ENCODE assay signal across 1 cellular context in the genomic region with DNA sequence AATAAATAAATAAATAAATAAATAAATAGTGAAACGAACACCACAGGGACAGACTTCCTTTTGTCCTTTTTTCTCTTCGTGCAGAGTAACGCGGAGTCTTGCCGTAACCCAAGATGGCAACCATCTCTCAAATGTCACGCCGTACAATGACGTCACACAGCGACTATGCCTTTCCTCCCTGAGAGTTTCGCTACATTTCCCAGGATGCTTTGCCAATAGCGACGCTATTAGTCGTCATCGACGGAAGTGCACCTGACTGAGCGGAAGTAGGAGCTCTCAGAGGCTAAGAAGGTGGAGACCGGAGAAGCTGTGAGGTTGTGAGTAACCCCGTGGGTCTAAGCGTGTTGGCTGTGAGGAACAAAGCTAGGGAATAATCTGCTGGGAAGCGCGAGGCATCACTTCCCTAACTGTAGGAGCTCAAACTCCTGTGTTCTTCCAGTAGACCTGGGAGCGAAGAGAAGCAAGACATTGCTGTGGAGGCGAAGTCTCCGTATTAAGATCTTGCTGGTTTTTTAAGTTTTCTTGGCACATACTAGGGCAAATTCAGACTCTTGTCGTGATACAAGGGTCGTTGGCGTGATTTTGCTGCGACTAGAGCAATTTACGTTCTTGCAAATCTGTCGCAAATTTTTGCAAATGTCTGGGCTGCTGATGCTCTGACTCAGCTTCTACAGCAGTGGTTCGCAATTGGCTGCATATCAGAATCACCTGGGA.
TF ChIP-seq lines count a peak whose summit lies in the region.

A gene with protein sequence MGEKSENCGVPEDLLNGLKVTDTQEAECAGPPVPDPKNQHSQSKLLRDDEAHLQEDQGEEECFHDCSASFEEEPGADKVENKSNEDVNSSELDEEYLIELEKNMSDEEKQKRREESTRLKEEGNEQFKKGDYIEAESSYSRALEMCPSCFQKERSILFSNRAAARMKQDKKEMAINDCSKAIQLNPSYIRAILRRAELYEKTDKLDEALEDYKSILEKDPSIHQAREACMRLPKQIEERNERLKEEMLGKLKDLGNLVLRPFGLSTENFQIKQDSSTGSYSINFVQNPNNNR (plus strand): TSS at position 263 of the 714 bp plus-strand sequence. CDS start 1,390 bp downstream, outside the sequence.

TF ChIP-seq in K562, 482 proteins besides CTCF, POLR2A, EP300 and RAD21 (continued from another document and continues in another):
- TF ChIP-seq RB1 (IDR thresholded peaks at IDR 0.05; ENCODE audit: low read depth) (0 out of 2 replicates have a peak, but pooled peaks have one; percentile 12), POLR2AphosphoS2 (IDR thresholded peaks at IDR 0.05; ENCODE audit: low read length) (peak; percentile 52; the same call in 1 of the 2 replicates), ZNF311 (CRISPR knock-in tag; IDR thresholded peaks at IDR 0.05) (no peak), ZNF785 (CRISPR knock-in tag; IDR thresholded peaks at IDR 0.05) (no peak), SMARCA4 (IDR thresholded peaks at IDR 0.05) (no peak), ZNF133 (CRISPR knock-in tag; IDR thresholded peaks at IDR 0.05) (no peak), FOXK1 (CRISPR knock-in tag; IDR thresholded peaks at IDR 0.05; ENCODE audit: borderline replicate concordance) (no peak), JUN (IDR thresholded peaks at IDR 0.05; ENCODE audit: borderline replicate concordance, low read depth, low read length) (peak; percentile 87), JUN (CRISPR knock-in tag; IDR thresholded peaks at IDR 0.05; ENCODE audit: borderline replicate concordance) (no peak), EZH2 (IDR thresholded peaks at IDR 0.05; ENCODE audit: borderline replicate concordance, low read depth, low read length) (no peak), ETV5 (CRISPR knock-in tag; IDR thresholded peaks at IDR 0.05; ENCODE audit: low read depth) (peak; percentile 50; the same call in 1 of the 2 replicates), TSC22D4 (tag; IDR thresholded peaks at IDR 0.05) (no peak), FOSL1 (tag; conservative IDR thresholded peaks at IDR 0.05) (peak; percentile 63), MXI1 (IDR thresholded peaks at IDR 0.05; ENCODE audit: low read depth, low read length) (no peak), GTF2E2 (tag; IDR thresholded peaks at IDR 0.05) (0 out of 2 replicates have a peak, but pooled peaks have one; percentile 38), HNRNPL (IDR thresholded peaks at IDR 0.05; ENCODE audit: low read depth, low read length) (no peak), ZNF780A (CRISPR knock-in tag; IDR thresholded peaks at IDR 0.05) (no peak), RBM14 (IDR thresholded peaks at IDR 0.05; ENCODE audit: borderline replicate concordance, insufficient read depth, low read depth, low read length) (no peak), KDM2B (CRISPR knock-in tag; IDR thresholded peaks at IDR 0.05) (no peak), SIRT6 (IDR thresholded peaks at IDR 0.05; ENCODE audit: low read depth, low read length) (no peak), ELF1 (tag; IDR thresholded peaks at IDR 0.05) (peak; percentile 91), HMG20A (CRISPR knock-in tag; conservative IDR thresholded peaks at IDR 0.05) (no peak), XRCC3 (IDR thresholded peaks at IDR 0.05) (no peak), ZNF354B (CRISPR knock-in tag; IDR thresholded peaks at IDR 0.05) (no peak), RFX7 (CRISPR knock-in tag; IDR thresholded peaks at IDR 0.05) (no peak), BRD4 (IDR thresholded peaks at IDR 0.05) (no peak), ZNF197 (CRISPR knock-in tag; IDR thresholded peaks at IDR 0.05; ENCODE audit: low read depth) (no peak), ZNF830 (CRISPR knock-in tag; IDR thresholded peaks at IDR 0.05) (no peak), MIER1 (IDR thresholded peaks at IDR 0.05; ENCODE audit: low read depth) (no peak), ZNF75A (CRISPR knock-in tag; IDR thresholded peaks at IDR 0.05) (no peak), DIDO1 (tag; IDR thresholded peaks at IDR 0.05; ENCODE audit: low read depth) (peak; percentile 93), ZNF316 (IDR thresholded peaks at IDR 0.05) (0 out of 2 replicates have a peak, but pooled peaks have one; percentile 43), ZNF217 (CRISPR knock-in tag; IDR thresholded peaks at IDR 0.05) (no peak), ZFP30 (CRISPR knock-in tag; IDR thresholded peaks at IDR 0.05; ENCODE audit: borderline replicate concordance) (no peak), ARNT (IDR thresholded peaks at IDR 0.05) (peak in 1 of 2 experiments; percentile 48; a peak in 1 of 4 replicates), SRF (CRISPR knock-in tag; IDR thresholded peaks at IDR 0.05) (peak in 1 of 2 experiments; percentile 91; a peak in 1 of 4 replicates), SIN3B (IDR thresholded peaks at IDR 0.05; ENCODE audit: low read depth) (peak; percentile 72), TAL1 (IDR thresholded peaks at IDR 0.05) (no peak), PCBP1 (IDR thresholded peaks at IDR 0.05; ENCODE audit: low read depth, low read length, poor library complexity, severe bottlenecking) (no peak), EGR1 (conservative IDR thresholded peaks at IDR 0.05) (no peak)
- TF ChIP-seq, protein P1, sequence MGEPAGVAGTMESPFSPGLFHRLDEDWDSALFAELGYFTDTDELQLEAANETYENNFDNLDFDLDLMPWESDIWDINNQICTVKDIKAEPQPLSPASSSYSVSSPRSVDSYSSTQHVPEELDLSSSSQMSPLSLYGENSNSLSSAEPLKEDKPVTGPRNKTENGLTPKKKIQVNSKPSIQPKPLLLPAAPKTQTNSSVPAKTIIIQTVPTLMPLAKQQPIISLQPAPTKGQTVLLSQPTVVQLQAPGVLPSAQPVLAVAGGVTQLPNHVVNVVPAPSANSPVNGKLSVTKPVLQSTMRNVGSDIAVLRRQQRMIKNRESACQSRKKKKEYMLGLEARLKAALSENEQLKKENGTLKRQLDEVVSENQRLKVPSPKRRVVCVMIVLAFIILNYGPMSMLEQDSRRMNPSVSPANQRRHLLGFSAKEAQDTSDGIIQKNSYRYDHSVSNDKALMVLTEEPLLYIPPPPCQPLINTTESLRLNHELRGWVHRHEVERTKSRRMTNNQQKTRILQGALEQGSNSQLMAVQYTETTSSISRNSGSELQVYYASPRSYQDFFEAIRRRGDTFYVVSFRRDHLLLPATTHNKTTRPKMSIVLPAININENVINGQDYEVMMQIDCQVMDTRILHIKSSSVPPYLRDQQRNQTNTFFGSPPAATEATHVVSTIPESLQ (CRISPR knock-in tag; IDR thresholded peaks at IDR 0.05): no peak
- TF ChIP-seq, protein P2, sequence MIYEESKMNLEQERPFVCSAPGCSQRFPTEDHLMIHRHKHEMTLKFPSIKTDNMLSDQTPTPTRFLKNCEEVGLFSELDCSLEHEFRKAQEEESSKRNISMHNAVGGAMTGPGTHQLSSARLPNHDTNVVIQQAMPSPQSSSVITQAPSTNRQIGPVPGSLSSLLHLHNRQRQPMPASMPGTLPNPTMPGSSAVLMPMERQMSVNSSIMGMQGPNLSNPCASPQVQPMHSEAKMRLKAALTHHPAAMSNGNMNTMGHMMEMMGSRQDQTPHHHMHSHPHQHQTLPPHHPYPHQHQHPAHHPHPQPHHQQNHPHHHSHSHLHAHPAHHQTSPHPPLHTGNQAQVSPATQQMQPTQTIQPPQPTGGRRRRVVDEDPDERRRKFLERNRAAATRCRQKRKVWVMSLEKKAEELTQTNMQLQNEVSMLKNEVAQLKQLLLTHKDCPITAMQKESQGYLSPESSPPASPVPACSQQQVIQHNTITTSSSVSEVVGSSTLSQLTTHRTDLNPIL (CRISPR knock-in tag; IDR thresholded peaks at IDR 0.05): no peak
- TF ChIP-seq, protein P3, sequence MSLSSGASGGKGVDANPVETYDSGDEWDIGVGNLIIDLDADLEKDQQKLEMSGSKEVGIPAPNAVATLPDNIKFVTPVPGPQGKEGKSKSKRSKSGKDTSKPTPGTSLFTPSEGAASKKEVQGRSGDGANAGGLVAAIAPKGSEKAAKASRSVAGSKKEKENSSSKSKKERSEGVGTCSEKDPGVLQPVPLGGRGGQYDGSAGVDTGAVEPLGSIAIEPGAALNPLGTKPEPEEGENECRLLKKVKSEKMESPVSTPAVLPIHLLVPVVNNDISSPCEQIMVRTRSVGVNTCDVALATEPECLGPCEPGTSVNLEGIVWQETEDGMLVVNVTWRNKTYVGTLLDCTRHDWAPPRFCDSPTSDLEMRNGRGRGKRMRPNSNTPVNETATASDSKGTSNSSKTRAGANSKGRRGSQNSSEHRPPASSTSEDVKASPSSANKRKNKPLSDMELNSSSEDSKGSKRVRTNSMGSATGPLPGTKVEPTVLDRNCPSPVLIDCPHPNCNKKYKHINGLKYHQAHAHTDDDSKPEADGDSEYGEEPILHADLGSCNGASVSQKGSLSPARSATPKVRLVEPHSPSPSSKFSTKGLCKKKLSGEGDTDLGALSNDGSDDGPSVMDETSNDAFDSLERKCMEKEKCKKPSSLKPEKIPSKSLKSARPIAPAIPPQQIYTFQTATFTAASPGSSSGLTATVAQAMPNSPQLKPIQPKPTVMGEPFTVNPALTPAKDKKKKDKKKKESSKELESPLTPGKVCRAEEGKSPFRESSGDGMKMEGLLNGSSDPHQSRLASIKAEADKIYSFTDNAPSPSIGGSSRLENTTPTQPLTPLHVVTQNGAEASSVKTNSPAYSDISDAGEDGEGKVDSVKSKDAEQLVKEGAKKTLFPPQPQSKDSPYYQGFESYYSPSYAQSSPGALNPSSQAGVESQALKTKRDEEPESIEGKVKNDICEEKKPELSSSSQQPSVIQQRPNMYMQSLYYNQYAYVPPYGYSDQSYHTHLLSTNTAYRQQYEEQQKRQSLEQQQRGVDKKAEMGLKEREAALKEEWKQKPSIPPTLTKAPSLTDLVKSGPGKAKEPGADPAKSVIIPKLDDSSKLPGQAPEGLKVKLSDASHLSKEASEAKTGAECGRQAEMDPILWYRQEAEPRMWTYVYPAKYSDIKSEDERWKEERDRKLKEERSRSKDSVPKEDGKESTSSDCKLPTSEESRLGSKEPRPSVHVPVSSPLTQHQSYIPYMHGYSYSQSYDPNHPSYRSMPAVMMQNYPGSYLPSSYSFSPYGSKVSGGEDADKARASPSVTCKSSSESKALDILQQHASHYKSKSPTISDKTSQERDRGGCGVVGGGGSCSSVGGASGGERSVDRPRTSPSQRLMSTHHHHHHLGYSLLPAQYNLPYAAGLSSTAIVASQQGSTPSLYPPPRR (CRISPR knock-in tag; IDR thresholded peaks at IDR 0.05; ENCODE audit: borderline replicate concordance): no peak
- TF ChIP-seq, protein P4, sequence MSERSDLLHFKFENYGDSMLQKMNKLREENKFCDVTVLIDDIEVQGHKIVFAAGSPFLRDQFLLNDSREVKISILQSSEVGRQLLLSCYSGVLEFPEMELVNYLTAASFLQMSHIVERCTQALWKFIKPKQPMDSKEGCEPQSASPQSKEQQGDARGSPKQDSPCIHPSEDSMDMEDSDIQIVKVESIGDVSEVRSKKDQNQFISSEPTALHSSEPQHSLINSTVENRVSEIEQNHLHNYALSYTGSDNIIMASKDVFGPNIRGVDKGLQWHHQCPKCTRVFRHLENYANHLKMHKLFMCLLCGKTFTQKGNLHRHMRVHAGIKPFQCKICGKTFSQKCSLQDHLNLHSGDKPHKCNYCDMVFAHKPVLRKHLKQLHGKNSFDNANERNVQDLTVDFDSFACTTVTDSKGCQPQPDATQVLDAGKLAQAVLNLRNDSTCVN (CRISPR knock-in tag; IDR thresholded peaks at IDR 0.05): no peak
- TF ChIP-seq, protein P5, sequence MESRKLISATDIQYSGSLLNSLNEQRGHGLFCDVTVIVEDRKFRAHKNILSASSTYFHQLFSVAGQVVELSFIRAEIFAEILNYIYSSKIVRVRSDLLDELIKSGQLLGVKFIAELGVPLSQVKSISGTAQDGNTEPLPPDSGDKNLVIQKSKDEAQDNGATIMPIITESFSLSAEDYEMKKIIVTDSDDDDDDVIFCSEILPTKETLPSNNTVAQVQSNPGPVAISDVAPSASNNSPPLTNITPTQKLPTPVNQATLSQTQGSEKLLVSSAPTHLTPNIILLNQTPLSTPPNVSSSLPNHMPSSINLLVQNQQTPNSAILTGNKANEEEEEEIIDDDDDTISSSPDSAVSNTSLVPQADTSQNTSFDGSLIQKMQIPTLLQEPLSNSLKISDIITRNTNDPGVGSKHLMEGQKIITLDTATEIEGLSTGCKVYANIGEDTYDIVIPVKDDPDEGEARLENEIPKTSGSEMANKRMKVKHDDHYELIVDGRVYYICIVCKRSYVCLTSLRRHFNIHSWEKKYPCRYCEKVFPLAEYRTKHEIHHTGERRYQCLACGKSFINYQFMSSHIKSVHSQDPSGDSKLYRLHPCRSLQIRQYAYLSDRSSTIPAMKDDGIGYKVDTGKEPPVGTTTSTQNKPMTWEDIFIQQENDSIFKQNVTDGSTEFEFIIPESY (CRISPR knock-in tag; IDR thresholded peaks at IDR 0.05): peak; percentile 5; the same call in 1 of the 2 replicates
- TF ChIP-seq, protein P6, sequence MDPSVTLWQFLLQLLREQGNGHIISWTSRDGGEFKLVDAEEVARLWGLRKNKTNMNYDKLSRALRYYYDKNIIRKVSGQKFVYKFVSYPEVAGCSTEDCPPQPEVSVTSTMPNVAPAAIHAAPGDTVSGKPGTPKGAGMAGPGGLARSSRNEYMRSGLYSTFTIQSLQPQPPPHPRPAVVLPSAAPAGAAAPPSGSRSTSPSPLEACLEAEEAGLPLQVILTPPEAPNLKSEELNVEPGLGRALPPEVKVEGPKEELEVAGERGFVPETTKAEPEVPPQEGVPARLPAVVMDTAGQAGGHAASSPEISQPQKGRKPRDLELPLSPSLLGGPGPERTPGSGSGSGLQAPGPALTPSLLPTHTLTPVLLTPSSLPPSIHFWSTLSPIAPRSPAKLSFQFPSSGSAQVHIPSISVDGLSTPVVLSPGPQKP (CRISPR knock-in tag; IDR thresholded peaks at IDR 0.05): no peak
- TF ChIP-seq, protein P7, sequence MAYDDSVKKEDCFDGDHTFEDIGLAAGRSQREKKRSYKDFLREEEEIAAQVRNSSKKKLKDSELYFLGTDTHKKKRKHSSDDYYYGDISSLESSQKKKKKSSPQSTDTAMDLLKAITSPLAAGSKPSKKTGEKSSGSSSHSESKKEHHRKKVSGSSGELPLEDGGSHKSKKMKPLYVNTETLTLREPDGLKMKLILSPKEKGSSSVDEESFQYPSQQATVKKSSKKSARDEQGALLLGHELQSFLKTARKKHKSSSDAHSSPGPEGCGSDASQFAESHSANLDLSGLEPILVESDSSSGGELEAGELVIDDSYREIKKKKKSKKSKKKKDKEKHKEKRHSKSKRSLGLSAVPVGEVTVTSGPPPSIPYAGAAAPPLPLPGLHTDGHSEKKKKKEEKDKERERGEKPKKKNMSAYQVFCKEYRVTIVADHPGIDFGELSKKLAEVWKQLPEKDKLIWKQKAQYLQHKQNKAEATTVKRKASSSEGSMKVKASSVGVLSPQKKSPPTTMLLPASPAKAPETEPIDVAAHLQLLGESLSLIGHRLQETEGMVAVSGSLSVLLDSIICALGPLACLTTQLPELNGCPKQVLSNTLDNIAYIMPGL (CRISPR knock-in tag; IDR thresholded peaks at IDR 0.05): no peak
- TF ChIP-seq, protein P8, sequence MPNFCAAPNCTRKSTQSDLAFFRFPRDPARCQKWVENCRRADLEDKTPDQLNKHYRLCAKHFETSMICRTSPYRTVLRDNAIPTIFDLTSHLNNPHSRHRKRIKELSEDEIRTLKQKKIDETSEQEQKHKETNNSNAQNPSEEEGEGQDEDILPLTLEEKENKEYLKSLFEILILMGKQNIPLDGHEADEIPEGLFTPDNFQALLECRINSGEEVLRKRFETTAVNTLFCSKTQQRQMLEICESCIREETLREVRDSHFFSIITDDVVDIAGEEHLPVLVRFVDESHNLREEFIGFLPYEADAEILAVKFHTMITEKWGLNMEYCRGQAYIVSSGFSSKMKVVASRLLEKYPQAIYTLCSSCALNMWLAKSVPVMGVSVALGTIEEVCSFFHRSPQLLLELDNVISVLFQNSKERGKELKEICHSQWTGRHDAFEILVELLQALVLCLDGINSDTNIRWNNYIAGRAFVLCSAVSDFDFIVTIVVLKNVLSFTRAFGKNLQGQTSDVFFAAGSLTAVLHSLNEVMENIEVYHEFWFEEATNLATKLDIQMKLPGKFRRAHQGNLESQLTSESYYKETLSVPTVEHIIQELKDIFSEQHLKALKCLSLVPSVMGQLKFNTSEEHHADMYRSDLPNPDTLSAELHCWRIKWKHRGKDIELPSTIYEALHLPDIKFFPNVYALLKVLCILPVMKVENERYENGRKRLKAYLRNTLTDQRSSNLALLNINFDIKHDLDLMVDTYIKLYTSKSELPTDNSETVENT (CRISPR knock-in tag; IDR thresholded peaks at IDR 0.05): no peak
